1 cellular context compared by ENCODE assay signal in the genomic region with DNA sequence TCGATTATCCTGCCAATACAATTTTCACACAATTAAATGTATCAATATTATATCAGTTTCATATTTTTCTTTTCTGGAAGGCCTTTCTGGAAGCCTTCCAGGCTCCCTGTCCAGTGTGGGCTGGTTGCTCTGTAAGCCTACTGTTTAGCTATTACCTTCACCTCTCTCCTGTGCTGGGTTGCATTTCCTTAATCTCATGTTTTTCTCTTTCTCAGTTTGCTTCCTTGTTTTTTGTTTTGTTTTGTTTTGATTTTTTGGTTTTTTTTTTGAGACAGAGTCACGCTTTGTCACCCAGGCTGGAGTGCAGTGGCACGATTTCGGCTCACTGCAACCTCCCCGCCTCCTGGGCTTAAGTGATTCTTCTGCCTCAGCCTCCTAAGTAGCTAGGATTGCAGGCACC.
TF ChIP-seq lines count a peak whose summit lies in the region.

No MANE protein-coding gene starts in this region.

TF ChIP-seq in GM12878, 131 proteins besides CTCF, POLR2A, EP300 and RAD21:
- TF ChIP-seq ZNF24 (IDR thresholded peaks at IDR 0.05): no peak
- TF ChIP-seq, protein P1, sequence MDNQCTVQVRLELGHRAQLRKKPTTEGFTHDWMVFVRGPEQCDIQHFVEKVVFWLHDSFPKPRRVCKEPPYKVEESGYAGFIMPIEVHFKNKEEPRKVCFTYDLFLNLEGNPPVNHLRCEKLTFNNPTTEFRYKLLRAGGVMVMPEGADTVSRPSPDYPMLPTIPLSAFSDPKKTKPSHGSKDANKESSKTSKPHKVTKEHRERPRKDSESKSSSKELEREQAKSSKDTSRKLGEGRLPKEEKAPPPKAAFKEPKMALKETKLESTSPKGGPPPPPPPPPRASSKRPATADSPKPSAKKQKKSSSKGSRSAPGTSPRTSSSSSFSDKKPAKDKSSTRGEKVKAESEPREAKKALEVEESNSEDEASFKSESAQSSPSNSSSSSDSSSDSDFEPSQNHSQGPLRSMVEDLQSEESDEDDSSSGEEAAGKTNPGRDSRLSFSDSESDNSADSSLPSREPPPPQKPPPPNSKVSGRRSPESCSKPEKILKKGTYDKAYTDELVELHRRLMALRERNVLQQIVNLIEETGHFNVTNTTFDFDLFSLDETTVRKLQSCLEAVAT (IDR thresholded peaks at IDR 0.05): peak; percentile 35; the same call in 1 of the 2 replicates
